Comparison of ENCODE assay signal across 8 cellular contexts in genomic region chr2:126244937-126245336, GRCh38.
DNase-seq lines count a peak whose midpoint lies in the region; ATAC-seq and TF ChIP-seq lines count a peak whose summit lies in the region.

No MANE protein-coding gene starts in this region.

- DNase-seq in MCF 10A (ENCODE audit: unreplicated experiment) (peak; percentile 63), mammary epithelial cell (no peak), HUDEP-2 (lab: John Stamatoyannopoulos, UW; ENCODE audit: unreplicated experiment in 76 of 76) (peak in 59 of 76 experiments; percentile 2 to 69 (median 28)), WERI-Rb-1 (peak; percentile 68), hepatocyte (ENCODE audit: low spot score) (peak; percentile 76), stomach (peak; percentile 31), AG08396 (ENCODE audit: low spot score) (no peak)

- no peaks in the 10 kb centered on the region for H4K20me1 ChIP-seq in mammary epithelial cell (ENCODE audit: insufficient read depth, low read length)
- H4K20me1 ChIP-seq in hepatocyte (ENCODE audit: insufficient read depth, poor library complexity, severe bottlenecking), result no peaks in the 10 kb centered on the region

- no peak for ATAC-seq in HG03521 (IDR thresholded peaks at IDR 0.05; ENCODE audit: unreplicated experiment)

- H3K79me2 ChIP-seq in mammary epithelial cell (ENCODE audit: insufficient read depth, low read length) (no peaks in the 10 kb centered on the region), hepatocyte (no peaks in the 10 kb centered on the region)

- H3K4me1 Mint-ChIP-seq in MCF 10A (ENCODE audit: insufficient read depth, unreplicated experiment), result no peaks in the 10 kb centered on the region

- TF ChIP-seq EP300 in stomach (IDR thresholded peaks at IDR 0.05), result no peak

- in situ Hi-C loops in mammary epithelial cell (cut with MboI; ENCODE audit: low sequenced_read_pairs in 2 of 2), result no loop called here

- H3K4me3 ChIP-seq in mammary epithelial cell (replicated peaks in 1 of 3; ENCODE audit: insufficient read depth in 1 of 3, low read depth in 2 of 3, low read length in 3 of 3) (no peak overlapping the region), WERI-Rb-1 (ENCODE audit: low read depth, low read length) (no peak overlapping the region), hepatocyte (no peak overlapping the region), stomach (no peak overlapping the region)

- CTCF ChIA-PET in MCF 10A (lab: Yijun Ruan, JAX) (interaction anchor here (0.7 to 2.3 kb wide), 11 partner anchors 10 to 1566 kb away, joined by 3 to 9 read pairs (median 3); no protein-coding TSS in a partner anchor), mammary epithelial cell (lab: Charles Lee; ENCODE audit: low non-redundant PET) (no interaction called here)

- no peaks in the 10 kb centered on the region for H3K9me2 ChIP-seq in hepatocyte (replicated peaks; ENCODE audit: insufficient read depth)

- peaks cover 10% of the 10 kb centered on the region for H3K27me3 Mint-ChIP-seq in MCF 10A (ENCODE audit: insufficient read depth, unreplicated experiment)

- POLR2A ChIA-PET in MCF 10A (lab: Yijun Ruan, JAX), result interaction anchor here (1.1 kb wide), 1 partner anchor 17 kb away, joined by 3 read pairs; no protein-coding TSS in a partner anchor

- no peaks in the 10 kb centered on the region for H3K9me3 Mint-ChIP-seq in MCF 10A (ENCODE audit: unreplicated experiment)

- H3K36me3 ChIP-seq in mammary epithelial cell (ENCODE audit: insufficient read depth, low read length) (no peaks in the 10 kb centered on the region), WERI-Rb-1 (no peaks in the 10 kb centered on the region), hepatocyte (replicated peaks; ENCODE audit: insufficient read depth, low read depth) (no peaks in the 10 kb centered on the region), stomach (no peaks in the 10 kb centered on the region)

- H3K9ac ChIP-seq in mammary epithelial cell (ENCODE audit: insufficient read depth, low read length), result no peak overlapping the region

- WGBS in mammary epithelial cell (ENCODE audit: low coverage, missing lambda C conversion rate), result 44% methylated on average over 3 of the region's 3 CpGs
- WGBS in hepatocyte (ENCODE audit: low lambda C conversion rate, missing lambda C conversion rate), result 19% methylated on average over 3 of the region's 3 CpGs
- 29 to 41% (median 38%) methylated on average over 3 of the region's 3 CpGs for WGBS in stomach, 5 donors

- H3K4me1 ChIP-seq in mammary epithelial cell (ENCODE audit: insufficient read depth, low read length) (no peaks in the 10 kb centered on the region), hepatocyte (ENCODE audit: insufficient read depth) (no peaks in the 10 kb centered on the region), stomach (no peaks in the 10 kb centered on the region)

- H2AFZ ChIP-seq in mammary epithelial cell (ENCODE audit: low read depth, low read length) (no peak overlapping the region), hepatocyte (no peak overlapping the region)

- intact Hi-C loops in MCF 10A (cut with micrococcal nuclease), result loop anchor here (1.0 to 5.0 kb wide), 4 partner anchors 389 to 797 kb away; no protein-coding TSS in a partner anchor
- intact Hi-C loops in mammary epithelial cell (cut with micrococcal nuclease), result no loop called here
- intact Hi-C loops in stomach (cut with DNase I; ENCODE audit: low total_unique reads), result no loop called here

- BruUV-seq in MCF 10A (replicated peaks; lab: Mats Ljungman, UMichigan) (no TSS peak), mammary epithelial cell (replicated peaks; lab: Mats Ljungman, UMichigan) (no TSS peak)

- TF ChIP-seq POLR2A in stomach (IDR thresholded peaks at IDR 0.05), result no peak

- H3K27ac Mint-ChIP-seq in MCF 10A (ENCODE audit: low read depth, unreplicated experiment), result no peak overlapping the region

- dilution Hi-C loops in mammary epithelial cell (cut with HindIII; ENCODE audit: low sequenced_read_pairs), result no loop called here

- H3K4me3 Mint-ChIP-seq in MCF 10A (ENCODE audit: unreplicated experiment), result no peak overlapping the region

- H3K4me2 ChIP-seq in mammary epithelial cell (ENCODE audit: insufficient read depth, low read depth, low read length) (no peak overlapping the region), hepatocyte (no peak overlapping the region)

- no peaks in the 10 kb centered on the region for H3K36me3 Mint-ChIP-seq in MCF 10A (ENCODE audit: insufficient read depth, unreplicated experiment)

- no peaks in the 10 kb centered on the region for H3K27me3 ChIP-seq in mammary epithelial cell (ENCODE audit: insufficient read depth, low read length)
- peaks cover 18% of the 10 kb centered on the region for H3K27me3 ChIP-seq in WERI-Rb-1 (ENCODE audit: insufficient read depth, low read depth, severe bottlenecking)
- peaks cover 7% of the 10 kb centered on the region for H3K27me3 ChIP-seq in hepatocyte
- H3K27me3 ChIP-seq in stomach, result peaks cover 0 to 3% (median 0%) of the 10 kb centered on the region in 3 donors

- H3K27ac ChIP-seq in mammary epithelial cell (ENCODE audit: insufficient read depth, low read depth, low read length) (no peak overlapping the region), WERI-Rb-1 (no peak overlapping the region), hepatocyte (no peak overlapping the region), stomach (no peak overlapping the region)

- TF ChIP-seq CTCF in MCF 10A (IDR thresholded peaks at IDR 0.05; ENCODE audit: unreplicated experiment) (peak; percentile 39), mammary epithelial cell (conservative IDR thresholded peaks at IDR 0.05 in 1 of 2, IDR thresholded peaks at IDR 0.05 in 1 of 2; ENCODE audit: extremely low read depth in 1 of 2, insufficient read depth in 1 of 2, low read depth in 1 of 2, low read length in 2 of 2) (no peak), WERI-Rb-1 (IDR thresholded peaks at IDR 0.05; ENCODE audit: low read depth, low read length) (peak; percentile 60), hepatocyte (IDR thresholded peaks at IDR 0.05; ENCODE audit: poor library complexity) (peak; percentile 62), stomach (IDR thresholded peaks at IDR 0.05) (no peak)

- H3K9me3 ChIP-seq in mammary epithelial cell (replicated peaks; ENCODE audit: insufficient read depth, low read length) (peaks cover 18% of the 10 kb centered on the region), WERI-Rb-1 (ENCODE audit: severe bottlenecking) (no peaks in the 10 kb centered on the region), hepatocyte (ENCODE audit: low read depth) (no peaks in the 10 kb centered on the region), stomach (no peaks in the 10 kb centered on the region)

Comparison
In these comparisons a context has a peak if more than half of its experiments do, and no peak if none do; other contexts are left out.
1. DNase-seq: peak in MCF 10A (single experiment), HUDEP-2 (59 of 76), WERI-Rb-1 (single experiment), hepatocyte (single experiment) and stomach (single experiment); none in mammary epithelial cell (single experiment) and AG08396 (single experiment).
2. CTCF ChIP-seq: peak in MCF 10A (single experiment), WERI-Rb-1 (single experiment) and hepatocyte (single experiment); none in mammary epithelial cell (0 of 2) and stomach (0 of 7).